ENCODE assay signal across 1 cellular context in the genomic region with DNA sequence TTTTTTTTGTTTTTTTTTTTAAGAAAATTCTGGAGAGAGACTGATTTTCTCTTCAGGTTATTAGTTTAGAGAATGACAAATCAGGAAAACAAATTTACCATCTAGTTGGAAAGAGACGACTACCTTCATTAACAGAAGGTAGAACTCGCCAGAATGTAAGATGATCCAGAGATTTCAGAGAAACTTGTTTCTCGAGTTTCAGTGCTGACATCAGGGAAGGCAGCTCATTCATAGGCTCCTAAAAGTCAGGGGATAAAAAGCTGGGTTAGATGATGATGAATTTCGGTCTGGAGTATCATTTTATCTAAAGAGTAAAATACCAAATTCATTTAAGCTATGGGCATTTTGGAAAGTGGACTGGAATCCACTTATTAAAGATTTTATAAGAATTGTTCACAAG.
TF ChIP-seq lines count a peak whose summit lies in the region.

No MANE protein-coding gene starts in this region.

TF ChIP-seq in HCT116, 20 proteins besides CTCF, POLR2A, EP300 and RAD21 (continued from another document):
- TF ChIP-seq REST (IDR thresholded peaks at IDR 0.05; ENCODE audit: low read depth): no peak
